Comparison of ENCODE assay signal across 17 cellular contexts in the genomic region with DNA sequence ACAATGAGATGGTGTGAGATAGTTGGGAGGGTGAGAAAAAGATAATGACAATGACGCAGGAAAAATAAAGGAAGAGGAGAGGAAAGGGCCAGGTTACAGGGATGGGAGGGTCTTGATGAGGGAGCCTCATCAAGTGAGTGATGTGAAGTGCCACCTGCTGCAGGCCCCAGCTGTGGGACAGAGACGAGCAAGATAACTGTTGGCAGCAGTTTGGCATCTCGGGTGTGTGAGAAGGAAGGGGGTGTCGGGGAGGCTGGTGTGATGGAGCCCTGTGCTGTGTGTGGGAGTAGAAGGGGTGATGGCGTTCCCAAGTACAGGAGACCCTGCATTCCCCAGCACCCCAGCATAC. TPM values are rescaled to one million over a fixed set of nuclear protein-coding genes. Genes with fewer than 3 reads are reported as not detected.
DNase-seq lines count a peak whose midpoint lies in the region; ATAC-seq and TF ChIP-seq lines count a peak whose summit lies in the region.
"Had no signal": no experiment of that assay in that cellular context is flagged by ENCODE, and none has a peak within 500 bp of the region (broad histone marks: within the 10 kb centered on the region; RNA-seq: fewer than 3 reads in every experiment).

No MANE protein-coding gene starts in this region.

- H3K9me3 Mint-ChIP-seq in brain (peaks cover 0 to 2% (median 0%) of the 10 kb centered on the region in 5 experiments), HFFc6 (no peaks in the 10 kb centered on the region)
- no peaks in the 10 kb centered on the region for H3K9me3 Mint-ChIP-seq in stimulated activated naive CD8-positive, alpha-beta T cell treated with anti-CD3 and anti-CD28 coated beads, Interleukin-15, amount 100 ng/mL, for 72 hours

- H3K27ac Mint-ChIP-seq in brain (peak overlapping the region in 4 of 5 experiments; percentile 45 to 94 (median 82)), HFFc6 (no peak overlapping the region)
- peak overlapping the region; percentile 7 to 87 for H3K27ac Mint-ChIP-seq in stimulated activated naive CD8-positive, alpha-beta T cell treated with anti-CD3 and anti-CD28 coated beads, Interleukin-15, amount 100 ng/mL, for 72 hours

- H3K4me3 Mint-ChIP-seq in brain (peak overlapping the region in 1 of 5 experiments; percentile 5), HFFc6 (no peak overlapping the region)
- H3K4me3 Mint-ChIP-seq in stimulated activated naive CD8-positive, alpha-beta T cell treated with anti-CD3 and anti-CD28 coated beads, Interleukin-15, amount 100 ng/mL, for 72 hours: peak overlapping the region in 1 of 2 donors; percentile 4
- H3K4me3 Mint-ChIP-seq: B cell had no signal

- DNase-seq in stimulated activated CD4-positive, alpha-beta T cell treated with anti-CD3 and anti-CD28 coated beads, Interleukin-4, amount 100 ng/mL, for 24 hours: peak; percentile 33
- no peak for DNase-seq in stimulated activated CD4-positive, alpha-beta T cell treated with anti-CD3 and anti-CD28 coated beads, Interleukin-4, amount 100 ng/mL, for 4 hours
- DNase-seq in NCI-H510A treated with DMSO at 0.1 percent for 48 hours (lab: John Stamatoyannopoulos, UW) (peak; percentile 30), DMS153 (lab: John Stamatoyannopoulos, UW) (no peak), HFFc6 (no peak)
- DNase-seq in stimulated activated naive CD8-positive, alpha-beta T cell treated with anti-CD3 and anti-CD28 coated beads, Interleukin-15, amount 100 ng/mL, for 72 hours: no peak
- DNase-seq: aorta, DMS79, left ventricle myocardium inferior, MV-4-11, NCI-H2107, ovary had no signal

- TF ChIP-seq CTCF in brain (conservative IDR thresholded peaks at IDR 0.05) (no peak), HFFc6 (IDR thresholded peaks at IDR 0.05) (no peak)

- no peak for ATAC-seq in stimulated activated naive CD8-positive, alpha-beta T cell treated with anti-CD3 and anti-CD28 coated beads, Interleukin-15, amount 100 ng/mL, for 72 hours
- ATAC-seq in SK-N-SH treated with all-trans-retinoic acid at 6 μM for 48 hours: no peak

- H3K36me3 Mint-ChIP-seq in brain: no peaks in the 10 kb centered on the region
- H3K36me3 Mint-ChIP-seq in HFFc6 (ENCODE audit: low read depth): no peaks in the 10 kb centered on the region

- H3K4me1 Mint-ChIP-seq in brain: peaks cover 53% of the 10 kb centered on the region
- peaks cover 41% of the 10 kb centered on the region for H3K4me1 Mint-ChIP-seq in stimulated activated naive CD8-positive, alpha-beta T cell treated with anti-CD3 and anti-CD28 coated beads, Interleukin-15, amount 100 ng/mL, for 72 hours
- peaks cover 6% of the 10 kb centered on the region for H3K4me1 Mint-ChIP-seq in HFFc6 (ENCODE audit: low read depth)

- peaks cover 11% of the 10 kb centered on the region for H3K27me3 Mint-ChIP-seq in brain
- H3K27me3 Mint-ChIP-seq in stimulated activated naive CD8-positive, alpha-beta T cell treated with anti-CD3 and anti-CD28 coated beads, Interleukin-15, amount 100 ng/mL, for 72 hours: no peaks in the 10 kb centered on the region
- peaks cover 60% of the 10 kb centered on the region for H3K27me3 Mint-ChIP-seq in HFFc6 (ENCODE audit: insufficient read depth)
- H3K27me3 Mint-ChIP-seq: B cell had no signal

TF ChIP-seq in SK-N-SH treated with all-trans-retinoic acid at 6 μM for 48 hours, 23 proteins besides CTCF, POLR2A, EP300 and RAD21:
- TF ChIP-seq ESRRG (CRISPR knock-in tag; IDR thresholded peaks at IDR 0.05): no peak
- no peak for TF ChIP-seq TOX (CRISPR knock-in tag; IDR thresholded peaks at IDR 0.05; ENCODE audit: borderline replicate concordance)
- TF ChIP-seq, protein P1, sequence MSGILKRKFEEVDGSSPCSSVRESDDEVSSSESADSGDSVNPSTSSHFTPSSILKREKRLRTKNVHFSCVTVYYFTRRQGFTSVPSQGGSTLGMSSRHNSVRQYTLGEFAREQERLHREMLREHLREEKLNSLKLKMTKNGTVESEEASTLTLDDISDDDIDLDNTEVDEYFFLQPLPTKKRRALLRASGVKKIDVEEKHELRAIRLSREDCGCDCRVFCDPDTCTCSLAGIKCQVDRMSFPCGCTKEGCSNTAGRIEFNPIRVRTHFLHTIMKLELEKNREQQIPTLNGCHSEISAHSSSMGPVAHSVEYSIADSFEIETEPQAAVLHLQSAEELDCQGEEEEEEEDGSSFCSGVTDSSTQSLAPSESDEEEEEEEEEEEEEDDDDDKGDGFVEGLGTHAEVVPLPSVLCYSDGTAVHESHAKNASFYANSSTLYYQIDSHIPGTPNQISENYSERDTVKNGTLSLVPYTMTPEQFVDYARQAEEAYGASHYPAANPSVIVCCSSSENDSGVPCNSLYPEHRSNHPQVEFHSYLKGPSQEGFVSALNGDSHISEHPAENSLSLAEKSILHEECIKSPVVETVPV (CRISPR knock-in tag; IDR thresholded peaks at IDR 0.05): no peak
- no peak for TF ChIP-seq ZNF565 (CRISPR knock-in tag; conservative IDR thresholded peaks at IDR 0.05; ENCODE audit: low read depth)
- no peak for TF ChIP-seq ISL1 (CRISPR knock-in tag; IDR thresholded peaks at IDR 0.05)
- TF ChIP-seq ZFP30 (CRISPR knock-in tag; IDR thresholded peaks at IDR 0.05): no peak
- TF ChIP-seq BACH2 (CRISPR knock-in tag; IDR thresholded peaks at IDR 0.05; ENCODE audit: borderline replicate concordance): no peak
- TF ChIP-seq, protein P2, sequence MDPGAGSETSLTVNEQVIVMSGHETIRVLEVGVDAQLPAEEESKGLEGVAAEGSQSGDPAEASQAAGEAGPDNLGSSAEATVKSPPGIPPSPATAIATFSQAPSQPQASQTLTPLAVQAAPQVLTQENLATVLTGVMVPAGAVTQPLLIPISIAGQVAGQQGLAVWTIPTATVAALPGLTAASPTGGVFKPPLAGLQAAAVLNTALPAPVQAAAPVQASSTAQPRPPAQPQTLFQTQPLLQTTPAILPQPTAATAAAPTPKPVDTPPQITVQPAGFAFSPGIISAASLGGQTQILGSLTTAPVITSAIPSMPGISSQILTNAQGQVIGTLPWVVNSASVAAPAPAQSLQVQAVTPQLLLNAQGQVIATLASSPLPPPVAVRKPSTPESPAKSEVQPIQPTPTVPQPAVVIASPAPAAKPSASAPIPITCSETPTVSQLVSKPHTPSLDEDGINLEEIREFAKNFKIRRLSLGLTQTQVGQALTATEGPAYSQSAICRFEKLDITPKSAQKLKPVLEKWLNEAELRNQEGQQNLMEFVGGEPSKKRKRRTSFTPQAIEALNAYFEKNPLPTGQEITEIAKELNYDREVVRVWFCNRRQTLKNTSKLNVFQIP (CRISPR knock-in tag; IDR thresholded peaks at IDR 0.05; ENCODE audit: borderline replicate concordance, low read depth): no peak
- TF ChIP-seq ZNF8 (CRISPR knock-in tag; IDR thresholded peaks at IDR 0.05): no peak
- TF ChIP-seq OSR1 (CRISPR knock-in tag; IDR thresholded peaks at IDR 0.05): no peak
- TF ChIP-seq, protein P3, sequence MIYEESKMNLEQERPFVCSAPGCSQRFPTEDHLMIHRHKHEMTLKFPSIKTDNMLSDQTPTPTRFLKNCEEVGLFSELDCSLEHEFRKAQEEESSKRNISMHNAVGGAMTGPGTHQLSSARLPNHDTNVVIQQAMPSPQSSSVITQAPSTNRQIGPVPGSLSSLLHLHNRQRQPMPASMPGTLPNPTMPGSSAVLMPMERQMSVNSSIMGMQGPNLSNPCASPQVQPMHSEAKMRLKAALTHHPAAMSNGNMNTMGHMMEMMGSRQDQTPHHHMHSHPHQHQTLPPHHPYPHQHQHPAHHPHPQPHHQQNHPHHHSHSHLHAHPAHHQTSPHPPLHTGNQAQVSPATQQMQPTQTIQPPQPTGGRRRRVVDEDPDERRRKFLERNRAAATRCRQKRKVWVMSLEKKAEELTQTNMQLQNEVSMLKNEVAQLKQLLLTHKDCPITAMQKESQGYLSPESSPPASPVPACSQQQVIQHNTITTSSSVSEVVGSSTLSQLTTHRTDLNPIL (CRISPR knock-in tag; IDR thresholded peaks at IDR 0.05; ENCODE audit: low read depth): no peak
- TF ChIP-seq ARNTL (CRISPR knock-in tag; IDR thresholded peaks at IDR 0.05; ENCODE audit: borderline replicate concordance, low read depth): no peak
- TF ChIP-seq RARB (CRISPR knock-in tag; IDR thresholded peaks at IDR 0.05): no peak
- TF ChIP-seq CSDC2 (CRISPR knock-in tag; IDR thresholded peaks at IDR 0.05): no peak
- TF ChIP-seq ZNF70 (CRISPR knock-in tag; IDR thresholded peaks at IDR 0.05): no peak
- TF ChIP-seq, protein P4, sequence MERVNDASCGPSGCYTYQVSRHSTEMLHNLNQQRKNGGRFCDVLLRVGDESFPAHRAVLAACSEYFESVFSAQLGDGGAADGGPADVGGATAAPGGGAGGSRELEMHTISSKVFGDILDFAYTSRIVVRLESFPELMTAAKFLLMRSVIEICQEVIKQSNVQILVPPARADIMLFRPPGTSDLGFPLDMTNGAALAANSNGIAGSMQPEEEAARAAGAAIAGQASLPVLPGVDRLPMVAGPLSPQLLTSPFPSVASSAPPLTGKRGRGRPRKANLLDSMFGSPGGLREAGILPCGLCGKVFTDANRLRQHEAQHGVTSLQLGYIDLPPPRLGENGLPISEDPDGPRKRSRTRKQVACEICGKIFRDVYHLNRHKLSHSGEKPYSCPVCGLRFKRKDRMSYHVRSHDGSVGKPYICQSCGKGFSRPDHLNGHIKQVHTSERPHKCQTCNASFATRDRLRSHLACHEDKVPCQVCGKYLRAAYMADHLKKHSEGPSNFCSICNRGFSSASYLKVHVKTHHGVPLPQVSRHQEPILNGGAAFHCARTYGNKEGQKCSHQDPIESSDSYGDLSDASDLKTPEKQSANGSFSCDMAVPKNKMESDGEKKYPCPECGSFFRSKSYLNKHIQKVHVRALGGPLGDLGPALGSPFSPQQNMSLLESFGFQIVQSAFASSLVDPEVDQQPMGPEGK (CRISPR knock-in tag; IDR thresholded peaks at IDR 0.05; ENCODE audit: borderline replicate concordance): no peak

RNA-seq across cellular contexts. Expression of a gene that starts 11.4 kb away (rescaled TPM):
- 4.5 TPM for polyA plus RNA-seq in brain (ENCODE audit: insufficient read depth, low read depth, low replicate concordance)
- total RNA-seq in HFFc6 (2021; fragmentation: NEBNext Ultra II Directional; extraction: Animal tissue kit (Norgen Biotek cat#: 25700)): not detected
- total RNA-seq: aorta, B cell, left ventricle myocardium inferior, ovary, skeletal muscle tissue, tibial nerve had no signal

RNA-seq across cellular contexts. Expression of a gene that starts 21.4 kb away (rescaled TPM):
- 2.9 TPM for polyA plus RNA-seq in brain (ENCODE audit: insufficient read depth, low read depth, low replicate concordance)
- 1 to 10 TPM; 3.6 to 4.6 (median 3.9) TPM for total RNA-seq in HFFc6 (2021; fragmentation: NEBNext Ultra II Directional; extraction: Animal tissue kit (Norgen Biotek cat#: 25700))

RNA-seq across cellular contexts. Expression of a gene that starts 22.1 kb away (rescaled TPM):
- polyA plus RNA-seq in brain (ENCODE audit: insufficient read depth, low read depth, low replicate concordance): not detected
- under 1 TPM in 1 of 6 experiments, not detected in 5; 0.23 TPM for total RNA-seq in HFFc6 (2021; fragmentation: NEBNext Ultra II Directional; extraction: Animal tissue kit (Norgen Biotek cat#: 25700))
- total RNA-seq: left ventricle myocardium inferior, skeletal muscle tissue had no signal

RNA-seq across cellular contexts. Expression of a gene that starts 50.8 kb away (rescaled TPM):
- 11.2 TPM for polyA plus RNA-seq in brain (ENCODE audit: insufficient read depth, low read depth, low replicate concordance)
- total RNA-seq in HFFc6 (2021; fragmentation: NEBNext Ultra II Directional; extraction: Animal tissue kit (Norgen Biotek cat#: 25700)): 10 to 100 TPM; 13.0 to 22.1 (median 20.7) TPM

Comparison
In these comparisons a context has a peak if more than half of its experiments do, and no peak if none do; other contexts are left out.
1. DNase-seq: peak in stimulated activated CD4-positive, alpha-beta T cell treated with anti-CD3 and anti-CD28 coated beads, Interleukin-4, amount 100 ng/mL, for 24 hours (single experiment) and NCI-H510A treated with DMSO at 0.1 percent for 48 hours (single experiment); none in stimulated activated CD4-positive, alpha-beta T cell treated with anti-CD3 and anti-CD28 coated beads, Interleukin-4, amount 100 ng/mL, for 4 hours (0 of 2), stimulated activated naive CD8-positive, alpha-beta T cell treated with anti-CD3 and anti-CD28 coated beads, Interleukin-15, amount 100 ng/mL, for 72 hours (0 of 2), DMS153 (single experiment) and HFFc6 (single experiment).